In genomic region chr19:48514123-48514458, GRCh38 we compare ENCODE assay signal across 1 cellular context.
TF ChIP-seq lines count a peak whose summit lies in the region.

No MANE protein-coding gene starts in this region.

TF ChIP-seq in endothelial cell of umbilical vein, 7 proteins besides CTCF, POLR2A, EP300 and RAD21 (continued from another document):
- TF ChIP-seq POLR2AphosphoS5 (IDR thresholded peaks at IDR 0.05; ENCODE audit: insufficient read depth, low read depth, low read length): no peak
- TF ChIP-seq MAX (IDR thresholded peaks at IDR 0.05; ENCODE audit: insufficient read depth, insufficient read length): no peak
